Comparison of ENCODE assay signal across 8 cellular contexts in the genomic region with DNA sequence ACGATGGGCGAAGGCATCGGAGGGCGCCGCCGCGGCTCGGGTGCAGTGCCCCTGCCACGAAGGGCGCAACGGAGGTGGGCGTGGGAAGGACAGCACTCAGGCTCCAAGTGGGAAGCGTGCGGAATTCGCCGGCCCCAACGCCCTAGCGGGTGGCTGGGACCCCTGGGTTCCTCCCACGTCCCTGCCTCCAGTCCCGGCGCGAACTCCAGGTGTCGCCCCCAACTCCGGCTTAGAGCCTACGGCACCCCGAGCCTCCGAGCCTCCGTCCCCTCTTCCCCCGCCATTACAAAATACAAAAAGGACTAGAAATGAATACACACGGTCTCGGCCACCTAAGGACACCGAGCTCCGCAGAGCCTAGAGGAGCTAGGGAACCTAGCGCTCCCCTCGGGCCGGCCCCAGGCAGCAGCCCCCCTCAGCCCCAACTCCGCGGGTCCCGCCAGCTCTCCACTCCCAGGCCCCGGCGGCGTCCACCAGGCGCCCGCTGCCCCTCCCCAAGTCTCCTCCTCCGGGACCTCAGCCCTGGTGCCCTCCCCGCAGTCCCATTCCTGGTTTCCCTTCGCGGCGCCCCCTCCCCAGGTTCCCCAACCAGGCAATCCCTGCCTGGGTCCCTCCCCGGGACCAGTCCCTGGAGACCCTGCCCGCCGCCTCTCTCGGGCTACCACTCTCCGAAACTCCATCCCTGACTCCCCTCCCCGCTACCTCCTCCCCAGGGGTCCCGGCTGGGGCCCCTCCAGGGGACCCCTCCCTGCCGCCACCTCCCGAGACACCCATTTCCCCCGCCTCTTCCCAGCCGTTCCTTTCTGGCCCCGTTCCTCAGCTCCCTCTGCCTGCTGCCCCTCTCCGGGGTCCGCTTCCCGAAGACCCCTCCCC. TPM values are rescaled to one million over a fixed set of nuclear protein-coding genes. Genes with fewer than 3 reads are reported as not detected.
DNase-seq lines count a peak whose midpoint lies in the region; ATAC-seq and TF ChIP-seq lines count a peak whose summit lies in the region.

No MANE protein-coding gene starts in this region.

- under 1% methylated on average over 39 of the region's 64 CpGs for WGBS in smooth muscle cell (ENCODE audit: low lambda C conversion rate)
- WGBS in adrenal gland, 4 donors, result 2 to 3% (median 2%) methylated on average over 13 to 64 of the region's 64 CpGs

- no peaks in the 10 kb centered on the region for H3K79me2 ChIP-seq in smooth muscle cell (ENCODE audit: low read depth)

- H3F3A ChIP-seq in smooth muscle cell (ENCODE audit: low read depth), result no peaks in the 10 kb centered on the region

- H3K27me3 Mint-ChIP-seq in HFFc6 (ENCODE audit: insufficient read depth), result peaks cover 14% of the 10 kb centered on the region
- peaks cover 62% of the 10 kb centered on the region for H3K27me3 Mint-ChIP-seq in activated naive CD8-positive, alpha-beta T cell treated with anti-CD3 and anti-CD28 coated beads, Interleukin-2, amount 50 U/mL, for 24 hours

- H3K36me3 Mint-ChIP-seq in HFFc6 (ENCODE audit: low read depth), result peaks cover 8% of the 10 kb centered on the region; the same call in 1 of the 2 replicates
- peaks cover 2% of the 10 kb centered on the region for H3K36me3 Mint-ChIP-seq in activated naive CD8-positive, alpha-beta T cell treated with anti-CD3 and anti-CD28 coated beads, Interleukin-2, amount 50 U/mL, for 24 hours (ENCODE audit: low read depth)

- H3K27ac ChIP-seq in smooth muscle cell (ENCODE audit: low read depth) (peak overlapping the region; percentile 42), adrenal gland (no peak overlapping the region)

- H3K4me3 ChIP-seq in iPS-15b (ENCODE audit: low read depth, low read length), result peak overlapping the region; percentile 78
- peak overlapping the region; percentile 92 for H3K4me3 ChIP-seq in smooth muscle cell
- H3K4me3 ChIP-seq in adrenal gland, result peak overlapping the region in 2 of 4 donors; percentile 21 to 52

- H3K36me3 ChIP-seq in iPS-15b (ENCODE audit: control insufficient read depth, insufficient read depth, low read length) (no peaks in the 10 kb centered on the region), smooth muscle cell (ENCODE audit: low read depth) (no peaks in the 10 kb centered on the region), adrenal gland (replicated peaks in 1 of 2) (no peaks in the 10 kb centered on the region)

- TF ChIP-seq CTCF in HFFc6 (IDR thresholded peaks at IDR 0.05) (no peak), smooth muscle cell (IDR thresholded peaks at IDR 0.05; ENCODE audit: borderline replicate concordance, insufficient read depth, poor library complexity, severe bottlenecking) (no peak), adrenal gland (IDR thresholded peaks at IDR 0.05) (no peak)

- intact Hi-C loops in adrenal gland (cut with DNase I), result no loop called here

- H3K4me1 Mint-ChIP-seq in HFFc6 (ENCODE audit: low read depth), result peaks cover 31% of the 10 kb centered on the region
- H3K4me1 Mint-ChIP-seq in activated naive CD8-positive, alpha-beta T cell treated with anti-CD3 and anti-CD28 coated beads, Interleukin-2, amount 50 U/mL, for 24 hours, result peaks cover 17% of the 10 kb centered on the region

- no peaks in the 10 kb centered on the region for H4K20me1 ChIP-seq in smooth muscle cell (ENCODE audit: low read depth)

- TF ChIP-seq POLR2A in adrenal gland (IDR thresholded peaks at IDR 0.05), result no peak

- peak overlapping the region; percentile 95 for H2AFZ ChIP-seq in smooth muscle cell (ENCODE audit: low read depth)

- DNase-seq in HFFc6, result no peak
- no peak for DNase-seq in activated naive CD8-positive, alpha-beta T cell treated with anti-CD3 and anti-CD28 coated beads, Interleukin-2, amount 50 U/mL, for 24 hours
- DNase-seq in smooth muscle cell (lab: John Stamatoyannopoulos, UW; ENCODE audit: unreplicated experiment), result no peak
- no peak for DNase-seq in adrenal gland
- DNase-seq in superior temporal gyrus (ENCODE audit: extremely low spot score), result no peak

- H3K4me1 ChIP-seq in iPS-15b (ENCODE audit: control insufficient read depth, insufficient read depth, low read length) (peaks cover 4% of the 10 kb centered on the region), smooth muscle cell (ENCODE audit: low read depth) (peaks cover 12% of the 10 kb centered on the region), adrenal gland (replicated peaks in 1 of 2) (peaks cover 12 to 13% of the 10 kb centered on the region in 2 donors)

- H3K27ac Mint-ChIP-seq in HFFc6, result no peak overlapping the region
- H3K27ac Mint-ChIP-seq in activated naive CD8-positive, alpha-beta T cell treated with anti-CD3 and anti-CD28 coated beads, Interleukin-2, amount 50 U/mL, for 24 hours, result no peak overlapping the region

- peaks cover 39% of the 10 kb centered on the region for H3K27me3 ChIP-seq in iPS-15b (ENCODE audit: control insufficient read depth, insufficient read depth, low read length)
- no peaks in the 10 kb centered on the region for H3K27me3 ChIP-seq in smooth muscle cell (ENCODE audit: low read depth)
- H3K27me3 ChIP-seq in adrenal gland, result peaks cover 39% of the 10 kb centered on the region

- peak overlapping the region; percentile 75 for H3K4me3 Mint-ChIP-seq in HFFc6
- H3K4me3 Mint-ChIP-seq in activated naive CD8-positive, alpha-beta T cell treated with anti-CD3 and anti-CD28 coated beads, Interleukin-2, amount 50 U/mL, for 24 hours, result peak overlapping the region; percentile 43

- H3K9ac ChIP-seq in iPS-15b (ENCODE audit: low read depth, low read length) (peak overlapping the region; percentile 26), smooth muscle cell (ENCODE audit: low read depth) (peak overlapping the region; percentile 81)

- peak overlapping the region; percentile 91 for H3K4me2 ChIP-seq in smooth muscle cell

- ATAC-seq in activated naive CD8-positive, alpha-beta T cell treated with anti-CD3 and anti-CD28 coated beads, Interleukin-2, amount 50 U/mL, for 24 hours, result peak; percentile 9
- ATAC-seq in HG02970 (IDR thresholded peaks at IDR 0.05; ENCODE audit: low FRiP score, unreplicated experiment) (no peak), HG03354 (IDR thresholded peaks at IDR 0.05; ENCODE audit: poor library complexity, severe bottlenecking, unreplicated experiment) (no peak)

- peaks cover 7% of the 10 kb centered on the region; the same call in 1 of the 2 replicates for H3K9me3 Mint-ChIP-seq in HFFc6
- peaks cover 9% of the 10 kb centered on the region for H3K9me3 Mint-ChIP-seq in activated naive CD8-positive, alpha-beta T cell treated with anti-CD3 and anti-CD28 coated beads, Interleukin-2, amount 50 U/mL, for 24 hours

- H3K9me3 ChIP-seq in iPS-15b (ENCODE audit: control insufficient read depth, insufficient read depth, low read length) (no peaks in the 10 kb centered on the region), smooth muscle cell (replicated peaks; ENCODE audit: low read depth) (no peaks in the 10 kb centered on the region), adrenal gland (replicated peaks in 1 of 3) (no peaks in the 10 kb centered on the region)

RNA-seq across cellular contexts. Expression of a gene that starts 1.0 kb away (rescaled TPM):
- under 1 TPM; 0.09 to 0.17 (median 0.13) TPM for total RNA-seq in HFFc6 (2021; fragmentation: NEBNext Ultra II Directional; extraction: Animal tissue kit (Norgen Biotek cat#: 25700))
- total RNA-seq in smooth muscle cell (1.1 and 2.0 TPM in 2 replicates), adrenal gland (under 1 TPM in 5 of 8 donors, not detected in 3; 0.11 to 0.28 (median 0.14) TPM)
- polyA plus RNA-seq in smooth muscle cell (3.8 and 5.0 TPM in 2 replicates), adrenal gland (under 1 TPM; 0.22 to 0.97 (median 0.30) TPM)
